20 cellular contexts compared by ENCODE assay signal in genomic region chr3:102736288-102736960, GRCh38.
"Had no signal": no experiment of that assay in that cellular context is flagged by ENCODE, and none has a peak within 500 bp of the region (broad histone marks: within the 10 kb centered on the region; RNA-seq: fewer than 3 reads in every experiment).

No MANE protein-coding gene starts in this region.

- H3K4me1 ChIP-seq: esophagus squamous epithelium, psoas muscle, sigmoid colon, tibial artery, upper lobe of left lung, vagina had no signal

- FAIRE-seq: colon, islet of Langerhans had no signal

- H3K4me3 ChIP-seq: esophagus squamous epithelium, lower lobe of right lung, psoas muscle, sigmoid colon, skin epidermis, tibial artery, upper lobe of left lung, vagina had no signal

- H3K9me3 ChIP-seq: lower lobe of right lung, psoas muscle, sigmoid colon, tibial artery, upper lobe of left lung, vagina had no signal

- H3K36me3 ChIP-seq: esophagus squamous epithelium, lower lobe of right lung, sigmoid colon, tibial artery, upper lobe of left lung, vagina had no signal

- H3K27ac ChIP-seq: esophagus squamous epithelium, lower lobe of right lung, psoas muscle, sigmoid colon, skin epidermis, tibial artery, upper lobe of left lung, vagina had no signal

- H3K27me3 ChIP-seq: esophagus squamous epithelium, sigmoid colon, tibial artery, upper lobe of left lung, vagina had no signal

- DNase-seq: cerebellar nuclear complex; esophagus squamous epithelium; foreskin melanocyte; head of caudate nucleus; hypothalamus; kidney glomerular epithelial cell; lower lobe of right lung; psoas muscle; retina; sigmoid colon; stimulated activated CD4-positive, alpha-beta T cell treated with anti-CD3 and anti-CD28 coated beads, Interleukin-2, amount 100 ng/mL, for 24 hours; stimulated activated CD4-positive, alpha-beta T cell treated with anti-CD3 and anti-CD28 coated beads, Interleukin-4, amount 100 ng/mL, for 4 hours; stimulated activated naive CD4-positive, alpha-beta T cell; tibial artery; upper lobe of left lung had no signal

- ATAC-seq: left lobe of liver, psoas muscle had no signal
